In genomic region chr16:85970016-85970711, GRCh38 we compare ENCODE assay signal across 17 cellular contexts.
"Had no signal": no experiment of that assay in that cellular context is flagged by ENCODE, and none has a peak within 500 bp of the region (broad histone marks: within the 10 kb centered on the region; RNA-seq: fewer than 3 reads in every experiment).

No MANE protein-coding gene starts in this region.

- H3K9me3 Mint-ChIP-seq: activated T-helper 17 cell treated with anti-CD3 and anti-CD28 coated beads, Interleukin-2, amount 50 U/mL, for 72 hours; stimulated activated effector memory CD8-positive, alpha-beta T cell treated with anti-CD3 and anti-CD28 coated beads, Interleukin-12 subunit alpha, Interleukin-12 subunit beta, amount 100 ng/mL, for 72 hours had no signal

- H3K27ac Mint-ChIP-seq: activated T-helper 17 cell treated with anti-CD3 and anti-CD28 coated beads, Interleukin-2, amount 50 U/mL, for 72 hours; stimulated activated effector memory CD8-positive, alpha-beta T cell treated with anti-CD3 and anti-CD28 coated beads, Interleukin-12 subunit alpha, Interleukin-12 subunit beta, amount 100 ng/mL, for 72 hours had no signal

- H3K36me3 ChIP-seq: adrenal gland, gastroesophageal sphincter, heart right ventricle, upper lobe of left lung had no signal

- H3K4me1 ChIP-seq: adrenal gland, parathyroid adenoma, upper lobe of left lung had no signal

- H3K27me3 ChIP-seq: adrenal gland, gastroesophageal sphincter, upper lobe of left lung had no signal

- H3K36me3 Mint-ChIP-seq: stimulated activated effector memory CD8-positive, alpha-beta T cell treated with anti-CD3 and anti-CD28 coated beads, Interleukin-12 subunit alpha, Interleukin-12 subunit beta, amount 100 ng/mL, for 72 hours had no signal

- ATAC-seq: activated T-helper 17 cell treated with anti-CD3 and anti-CD28 coated beads, Interleukin-2, amount 50 U/mL, for 72 hours; gastroesophageal sphincter; heart right ventricle; left colon had no signal

- H3K4me3 Mint-ChIP-seq: activated naive CD4-positive, alpha-beta T cell treated with anti-CD3 and anti-CD28 coated beads for 36 hours; activated T-helper 17 cell treated with anti-CD3 and anti-CD28 coated beads, Interleukin-2, amount 50 U/mL, for 72 hours; neural crest cell; stimulated activated effector memory CD8-positive, alpha-beta T cell treated with anti-CD3 and anti-CD28 coated beads, Interleukin-12 subunit alpha, Interleukin-12 subunit beta, amount 100 ng/mL, for 72 hours had no signal

- H3K9me3 ChIP-seq: adrenal gland, gastroesophageal sphincter, heart right ventricle, upper lobe of left lung had no signal

- H3K4me3 ChIP-seq: adrenal gland, gastroesophageal sphincter, heart right ventricle, lung, upper lobe of left lung had no signal

- H3K27ac ChIP-seq: gastroesophageal sphincter, heart right ventricle, parathyroid adenoma, upper lobe of left lung, VCaP had no signal

- DNase-seq: activated CD8-positive, alpha-beta memory T cell treated with anti-CD3 and anti-CD28 coated beads for 24 hours; activated naive CD4-positive, alpha-beta T cell treated with anti-CD3 and anti-CD28 coated beads for 36 hours; activated T-cell treated with anti-CD3 and anti-CD28 coated beads for 4 hours; erythroblast; heart right ventricle; left colon; midbrain; T1000; upper lobe of left lung had no signal
